ENCODE assay signal across 7 cellular contexts in the genomic region with DNA sequence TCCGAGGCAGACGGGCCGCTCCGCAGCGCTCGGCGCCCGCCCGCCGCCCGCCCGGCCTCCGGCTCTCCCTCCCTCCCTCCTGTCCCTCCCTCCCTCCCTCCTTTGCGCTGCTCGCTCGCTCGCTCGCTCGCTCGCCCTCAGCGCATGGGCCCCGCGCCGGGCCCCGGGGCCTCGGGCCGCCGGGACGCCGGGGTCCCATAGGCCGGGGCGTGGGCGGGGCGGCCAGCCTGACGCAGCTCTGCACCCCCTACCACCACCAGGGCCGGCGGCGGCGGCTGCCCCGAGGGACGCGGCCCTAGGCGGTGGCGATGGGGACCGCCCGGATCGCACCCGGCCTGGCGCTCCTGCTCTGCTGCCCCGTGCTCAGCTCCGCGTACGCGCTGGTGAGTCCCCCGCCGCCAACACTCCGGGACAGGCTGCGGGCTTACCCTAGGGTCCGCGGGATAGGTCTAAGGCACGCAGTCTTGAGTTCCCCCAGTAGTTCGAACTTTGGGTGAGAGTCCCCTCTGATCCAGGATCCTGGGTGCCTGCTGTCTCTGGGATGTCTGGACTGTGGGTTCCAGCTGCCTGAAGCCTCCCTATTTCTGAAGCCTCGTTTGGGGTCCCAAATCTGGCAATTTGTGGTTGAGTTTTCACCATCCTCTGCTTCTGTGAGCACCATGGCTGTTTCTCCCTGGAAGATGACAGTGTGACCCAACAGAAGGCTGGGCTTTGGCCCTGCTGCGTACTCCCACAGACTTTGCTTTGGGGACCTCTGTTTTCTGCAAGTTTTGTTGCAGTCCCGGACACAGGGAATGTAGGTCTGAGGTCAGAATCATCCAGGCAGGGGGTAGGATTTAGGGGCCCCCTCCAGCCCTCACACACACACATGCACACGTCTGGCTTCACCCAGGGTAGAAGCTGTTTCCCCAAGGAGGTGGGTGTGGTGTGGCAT. TPM values are rescaled to one million over a fixed set of nuclear protein-coding genes. Genes with fewer than 3 reads are reported as not detected.
A peak's percentile ranks its signal among the peaks of the same experiment; 100 is the strongest.
DNase-seq lines count a peak whose midpoint lies in the region; ATAC-seq and TF ChIP-seq lines count a peak whose summit lies in the region.

No MANE protein-coding gene starts in this region.

- DNase-seq in H7 (peak; percentile 91), left ventricle myocardium inferior (no peak), NCI-H1092 (lab: John Stamatoyannopoulos, UW) (no peak)

- H3K27me3 ChIP-seq in H7 (ENCODE audit: control insufficient read depth, insufficient read depth, low read length), result peaks cover 73% of the 10 kb centered on the region
- H3K27me3 ChIP-seq in left ventricle myocardium inferior (ENCODE audit: low read depth), result peaks cover 43% of the 10 kb centered on the region
- peaks cover 51% of the 10 kb centered on the region for H3K27me3 ChIP-seq in skeletal muscle satellite cell (ENCODE audit: control insufficient read depth, insufficient read depth, low read length)

- H3K36me3 ChIP-seq in H7 (replicated peaks; ENCODE audit: control insufficient read depth, insufficient read depth, low read length), result no peaks in the 10 kb centered on the region
- no peaks in the 10 kb centered on the region for H3K36me3 ChIP-seq in left ventricle myocardium inferior
- no peaks in the 10 kb centered on the region for H3K36me3 ChIP-seq in skeletal muscle satellite cell (ENCODE audit: insufficient read depth, low read length)

- TF ChIP-seq CTCF in WI38 (IDR thresholded peaks at IDR 0.05; ENCODE audit: low read depth, low read length), result no peak
- TF ChIP-seq CTCF in left ventricle myocardium inferior (IDR thresholded peaks at IDR 0.05; ENCODE audit: borderline replicate concordance), result no peak

- H3K4me1 ChIP-seq in left ventricle myocardium inferior (peaks cover 42% of the 10 kb centered on the region), skeletal muscle satellite cell (ENCODE audit: control insufficient read depth, insufficient read depth, low read length) (peaks cover 11% of the 10 kb centered on the region)

- intact Hi-C loops in left ventricle myocardium inferior (cut with micrococcal nuclease), result no loop called here

- H3K9me3 ChIP-seq in left ventricle myocardium inferior (replicated peaks), result no peaks in the 10 kb centered on the region
- H3K9me3 ChIP-seq in skeletal muscle satellite cell (replicated peaks; ENCODE audit: low read length), result no peaks in the 10 kb centered on the region

- no peak overlapping the region for H3K9ac ChIP-seq in skeletal muscle satellite cell (ENCODE audit: low read depth, low read length)

- H3K4me3 ChIP-seq in H7 (ENCODE audit: insufficient read depth, low read depth, low read length), result peak overlapping the region; percentile 77
- H3K4me3 ChIP-seq in WI38 (ENCODE audit: low read depth, low read length), result 0 out of 2 replicates have a peak overlapping the region, but pooled peaks have one; percentile 5
- H3K4me3 ChIP-seq in left ventricle myocardium inferior, result peak overlapping the region; percentile 76
- peak overlapping the region; percentile 37 for H3K4me3 ChIP-seq in skeletal muscle satellite cell (ENCODE audit: low read length)

- peak overlapping the region; percentile 71 for H3K4me2 ChIP-seq in skeletal muscle satellite cell (ENCODE audit: low read length)

- H3K27ac ChIP-seq in left ventricle myocardium inferior (replicated peaks), result peak overlapping the region; percentile 85

- ATAC-seq in HG02763 (IDR thresholded peaks at IDR 0.05; ENCODE audit: unreplicated experiment) (no peak), GM19467 (IDR thresholded peaks at IDR 0.05; ENCODE audit: unreplicated experiment) (no peak)

RNA-seq across cellular contexts. Expression of gene PTH1R, which starts 6.0 kb away (rescaled TPM):
- total RNA-seq in H7 (2014; rRNA removed; shearing (Covaris generic)), result 32.3 and 35.2 TPM in 2 replicates
- 6.4 TPM for total RNA-seq in left ventricle myocardium inferior
- 0.22 and 0.76 TPM in 2 replicates for total RNA-seq in skeletal muscle satellite cell (2012; rRNA removed)

RNA-seq across cellular contexts. Expression of gene MYL3, which starts 20.3 kb away (rescaled TPM):
- 3.0 and 4.1 TPM in 2 replicates for total RNA-seq in H7 (2014; rRNA removed; shearing (Covaris generic))
- 7,440 TPM for total RNA-seq in left ventricle myocardium inferior
- not detected in 2 replicates for total RNA-seq in skeletal muscle satellite cell (2012; rRNA removed)

Comparison
In these comparisons a context has a peak if more than half of its experiments do, and no peak if none do; other contexts are left out.
1. H3K4me3 ChIP-seq: peak in every context shown above with its lines; median percentile 77 in H7; 76 in left ventricle myocardium inferior; 37 in skeletal muscle satellite cell; 5 in WI38.
2. RNA of gene MYL3, which starts 20.3 kb away (total RNA-seq): 7,440 TPM in left ventricle myocardium inferior (single experiment); 3.0 to 4.1 TPM in H7; every median in the first group is over 1,000 times any median in the second.